In genomic region chr9:100879884-100880283, GRCh38 we compare ENCODE assay signal across 30 cellular contexts.
"Had no signal": no experiment of that assay in that cellular context is flagged by ENCODE, and none has a peak within 500 bp of the region (broad histone marks: within the 10 kb centered on the region; RNA-seq: fewer than 3 reads in every experiment).

No MANE protein-coding gene starts in this region.

- H3K27ac ChIP-seq: neural progenitor cell, ovary, parathyroid adenoma, psoas muscle, right lobe of liver, sigmoid colon, stomach, thoracic aorta, thyroid gland, tibial nerve, upper lobe of left lung, vagina had no signal

- H3K4me2 ChIP-seq: neural progenitor cell had no signal

- H3K9me3 ChIP-seq: ovary, psoas muscle, right lobe of liver, sigmoid colon, stomach, thoracic aorta, thyroid gland, tibial nerve, upper lobe of left lung, vagina had no signal

- DNase-seq: naive thymus-derived CD4-positive, alpha-beta T cell; natural killer cell; occipital lobe; ovary; posterior cingulate gyrus; psoas muscle; right cardiac atrium; right lobe of liver; sigmoid colon; small intestine; stimulated activated CD4-positive, alpha-beta T cell treated with anti-CD3 and anti-CD28 coated beads, Interleukin-15, amount 100 ng/mL, for 24 hours; stimulated activated CD4-positive, alpha-beta T cell treated with anti-CD3 and anti-CD28 coated beads, Interleukin-2, amount 100 ng/mL, for 24 hours; stimulated activated CD4-positive, alpha-beta T cell treated with anti-CD3 and anti-CD28 coated beads, Interleukin-2, amount 100 ng/mL, for 48 hours; stimulated activated CD4-positive, alpha-beta T cell treated with anti-CD3 and anti-CD28 coated beads, Interleukin-4, amount 100 ng/mL, for 24 hours; stimulated activated naive B cell treated with anti-CD40 and anti-IgM and Interleukin-4, amounts not matched to agents 10 μg/mL and 1 μg/mL and 100 μg/mL, for 72 hours; stimulated activated naive CD4-positive, alpha-beta T cell treated with Interleukin-2 at 50 U/mL for 16 hours; stomach; substantia nigra; thyroid gland; trophoblast cell; upper lobe of left lung had no signal

- H3K4me1 Mint-ChIP-seq: naive thymus-derived CD4-positive, alpha-beta T cell; natural killer cell; stimulated activated effector memory CD8-positive, alpha-beta T cell treated with anti-CD3 and anti-CD28 coated beads, Interleukin-12 subunit alpha, Interleukin-12 subunit beta, amount 100 ng/mL, for 72 hours; stimulated activated naive B cell treated with anti-CD40 and anti-IgM and Interleukin-4, amounts not matched to agents 10 μg/mL and 1 μg/mL and 100 μg/mL, for 72 hours had no signal

- H3K9ac ChIP-seq: neural progenitor cell, parathyroid adenoma had no signal

- H3K36me3 ChIP-seq: neural progenitor cell, ovary, right lobe of liver, sigmoid colon, stomach, thoracic aorta, thyroid gland, tibial nerve, upper lobe of left lung, vagina had no signal

- H3K79me2 ChIP-seq: parathyroid adenoma had no signal

- H3K4me3 ChIP-seq: neural progenitor cell, ovary, psoas muscle, right lobe of liver, sigmoid colon, stomach, thoracic aorta, thyroid gland, tibial nerve, upper lobe of left lung, vagina had no signal

- H3K27me3 Mint-ChIP-seq: naive thymus-derived CD4-positive, alpha-beta T cell; progenitor cell of endocrine pancreas; stimulated activated naive B cell treated with anti-CD40 and anti-IgM and Interleukin-4, amounts not matched to agents 10 μg/mL and 1 μg/mL and 100 μg/mL, for 72 hours; stimulated activated naive CD8-positive, alpha-beta T cell treated with anti-CD3 and anti-CD28 coated beads, Interleukin-15, Interleukin-2, amounts not matched to agents 100 ng/mL and 50 ng/mL, for 24 hours had no signal

- H3K4me1 ChIP-seq: parathyroid adenoma, psoas muscle, right lobe of liver, sigmoid colon, stomach, thyroid gland, tibial nerve, upper lobe of left lung, vagina had no signal

- ATAC-seq: naive thymus-derived CD4-positive, alpha-beta T cell; natural killer cell; psoas muscle; right cardiac atrium; right lobe of liver; stimulated activated effector memory CD8-positive, alpha-beta T cell treated with anti-CD3 and anti-CD28 coated beads, Interleukin-12 subunit alpha, Interleukin-12 subunit beta, amount 100 ng/mL, for 72 hours; stimulated activated naive B cell treated with anti-CD40 and anti-IgM and Interleukin-4, amounts not matched to agents 10 μg/mL and 1 μg/mL and 100 μg/mL, for 72 hours had no signal

- H3K9me3 Mint-ChIP-seq: naive thymus-derived CD4-positive, alpha-beta T cell; nephron; neural progenitor cell; stimulated activated effector memory CD8-positive, alpha-beta T cell treated with anti-CD3 and anti-CD28 coated beads, Interleukin-12 subunit alpha, Interleukin-12 subunit beta, amount 100 ng/mL, for 72 hours; stimulated activated naive B cell treated with anti-CD40 and anti-IgM and Interleukin-4, amounts not matched to agents 10 μg/mL and 1 μg/mL and 100 μg/mL, for 72 hours; stimulated activated naive CD8-positive, alpha-beta T cell treated with anti-CD3 and anti-CD28 coated beads, Interleukin-15, Interleukin-2, amounts not matched to agents 100 ng/mL and 50 ng/mL, for 24 hours had no signal

- H3K36me3 Mint-ChIP-seq: naive thymus-derived CD4-positive, alpha-beta T cell; natural killer cell; neural progenitor cell; stimulated activated effector memory CD8-positive, alpha-beta T cell treated with anti-CD3 and anti-CD28 coated beads, Interleukin-12 subunit alpha, Interleukin-12 subunit beta, amount 100 ng/mL, for 72 hours; stimulated activated naive B cell treated with anti-CD40 and anti-IgM and Interleukin-4, amounts not matched to agents 10 μg/mL and 1 μg/mL and 100 μg/mL, for 72 hours had no signal

- H2AFZ ChIP-seq: neural progenitor cell, parathyroid adenoma had no signal

- H3K27me3 ChIP-seq: neural progenitor cell, ovary, right lobe of liver, sigmoid colon, stomach, thyroid gland, tibial nerve, upper lobe of left lung, vagina had no signal

- H3K27ac Mint-ChIP-seq: naive thymus-derived CD4-positive, alpha-beta T cell; natural killer cell; nephron; neural progenitor cell; progenitor cell of endocrine pancreas; stimulated activated effector memory CD8-positive, alpha-beta T cell treated with anti-CD3 and anti-CD28 coated beads, Interleukin-12 subunit alpha, Interleukin-12 subunit beta, amount 100 ng/mL, for 72 hours; stimulated activated naive B cell treated with anti-CD40 and anti-IgM and Interleukin-4, amounts not matched to agents 10 μg/mL and 1 μg/mL and 100 μg/mL, for 72 hours; stimulated activated naive CD8-positive, alpha-beta T cell treated with anti-CD3 and anti-CD28 coated beads, Interleukin-15, Interleukin-2, amounts not matched to agents 100 ng/mL and 50 ng/mL, for 24 hours had no signal

- H3K4me3 Mint-ChIP-seq: naive thymus-derived CD4-positive, alpha-beta T cell; natural killer cell; nephron; neural progenitor cell; stimulated activated effector memory CD8-positive, alpha-beta T cell treated with anti-CD3 and anti-CD28 coated beads, Interleukin-12 subunit alpha, Interleukin-12 subunit beta, amount 100 ng/mL, for 72 hours; stimulated activated naive B cell treated with anti-CD40 and anti-IgM and Interleukin-4, amounts not matched to agents 10 μg/mL and 1 μg/mL and 100 μg/mL, for 72 hours; stimulated activated naive CD8-positive, alpha-beta T cell treated with anti-CD3 and anti-CD28 coated beads, Interleukin-15, Interleukin-2, amounts not matched to agents 100 ng/mL and 50 ng/mL, for 24 hours had no signal
